8 cellular contexts compared by ENCODE assay signal in the genomic region with DNA sequence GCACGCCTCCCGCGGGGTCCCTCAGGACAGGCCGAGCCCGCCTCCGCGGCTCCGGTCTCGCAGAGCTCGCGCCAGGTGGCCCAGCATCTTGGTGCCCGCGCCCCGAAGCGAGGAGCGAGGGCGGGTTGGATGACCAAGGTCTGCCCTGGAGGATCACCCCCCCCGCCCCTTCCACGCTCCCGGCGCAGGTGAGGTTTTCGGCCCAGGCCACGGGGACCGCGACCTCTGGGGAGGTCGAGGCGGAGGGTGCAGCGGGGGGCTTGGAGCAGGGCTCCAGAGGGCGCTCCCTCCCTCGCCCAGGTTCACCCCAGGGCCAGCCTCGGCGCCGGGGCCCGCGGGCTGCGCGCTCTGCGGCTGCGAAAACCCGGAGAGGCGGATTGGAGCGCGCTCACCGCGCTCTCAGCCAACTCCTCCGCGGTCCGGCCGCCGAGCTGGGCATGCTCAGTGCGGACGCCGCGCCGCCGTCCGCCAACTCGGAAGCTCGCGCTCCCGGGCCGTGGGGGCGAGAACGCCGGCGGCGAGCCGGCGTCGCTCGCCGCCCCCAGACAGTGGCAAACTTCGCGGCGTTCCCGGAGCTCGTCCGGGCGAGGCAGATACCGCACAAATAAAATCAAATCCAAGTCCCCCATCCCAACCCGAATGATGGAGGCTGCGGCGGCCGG. TPM values are rescaled to one million over a fixed set of nuclear protein-coding genes. Genes with fewer than 3 reads are reported as not detected.
A peak's percentile ranks its signal among the peaks of the same experiment; 100 is the strongest.
DNase-seq lines count a peak whose midpoint lies in the region; ATAC-seq and TF ChIP-seq lines count a peak whose summit lies in the region.

TSS of gene MED12L (plus strand) at position 438 of the 662 bp plus-strand sequence. CDS start 1,263 bp downstream, outside the sequence.

- peak within 1 kb of the TSS; percentile 94 for H3K4me2 ChIP-seq in neural progenitor cell

- H3K9me3 ChIP-seq in NT2/D1 (ENCODE audit: insufficient read depth, low read length) (no peaks in the 10 kb centered on the region), gastroesophageal sphincter (no peaks in the 10 kb centered on the region), neural progenitor cell (ENCODE audit: low read depth) (no peaks in the 10 kb centered on the region), thyroid gland (no peaks in the 10 kb centered on the region)

- H3K27ac Mint-ChIP-seq in neural progenitor cell = peak within 1 kb of the TSS; percentile 57

- peaks cover 3% of the 10 kb centered on the region for H3K4me1 ChIP-seq in NT2/D1 (ENCODE audit: insufficient read depth, insufficient read length)
- peaks cover 0 to 27% (median 14%) of the 10 kb centered on the region in 3 donors for H3K4me1 ChIP-seq in gastroesophageal sphincter
- H3K4me1 ChIP-seq in neural progenitor cell = peaks cover 33% of the 10 kb centered on the region
- H3K4me1 ChIP-seq in thyroid gland = peaks cover 0 to 10% of the 10 kb centered on the region in 2 donors

- DNase-seq in COR-L47 (lab: John Stamatoyannopoulos, UW) = peak; percentile 93
- DNase-seq in GM20000 (ENCODE audit: low spot score) = peak; percentile 94
- DNase-seq in HS-5 (ENCODE audit: low read depth) = peak; percentile 16
- DNase-seq in NT2/D1 (ENCODE audit: low read depth, low spot score) = peak; percentile 77
- DNase-seq in activated naive CD4-positive, alpha-beta T cell treated with anti-CD3 and anti-CD28 coated beads, Interleukin-2, amount 50 U/mL, for 16 hours = peak; percentile 48
- DNase-seq in neural progenitor cell (ENCODE audit: low spot score) = peak; percentile 93
- DNase-seq in thyroid gland = peak; percentile 76

- H3K9me3 Mint-ChIP-seq in neural progenitor cell = no peaks in the 10 kb centered on the region

- H3K4me3 Mint-ChIP-seq in neural progenitor cell = peak within 1 kb of the TSS; percentile 96

- H3K36me3 Mint-ChIP-seq in neural progenitor cell = peaks cover 7% of the 10 kb centered on the region

- H3K36me3 ChIP-seq in NT2/D1 (ENCODE audit: insufficient read depth, insufficient read length, low read length) (no peaks in the 10 kb centered on the region), gastroesophageal sphincter (no peaks in the 10 kb centered on the region), neural progenitor cell (no peaks in the 10 kb centered on the region), thyroid gland (no peaks in the 10 kb centered on the region)

- H3K27me3 ChIP-seq in NT2/D1 (ENCODE audit: insufficient read depth, insufficient read length) (peaks cover 13% of the 10 kb centered on the region), gastroesophageal sphincter (peaks cover 27% of the 10 kb centered on the region), neural progenitor cell (peaks cover 15% of the 10 kb centered on the region), thyroid gland (no peaks in the 10 kb centered on the region)

- peak within 1 kb of the TSS; percentile 65 for H3K4me3 ChIP-seq in NT2/D1 (ENCODE audit: insufficient read length, low read depth)
- peak within 1 kb of the TSS; percentile 52 to 68 for H3K4me3 ChIP-seq in gastroesophageal sphincter
- H3K4me3 ChIP-seq in neural progenitor cell = peak within 1 kb of the TSS; percentile 85
- peak within 1 kb of the TSS; percentile 43 to 57 (median 47) for H3K4me3 ChIP-seq in thyroid gland (replicated peaks in 1 of 3)

- peak within 1 kb of the TSS; percentile 87 for H2AFZ ChIP-seq in neural progenitor cell (replicated peaks)

- intact Hi-C loops in thyroid gland (cut with DNase I) = no loop called here

- H3F3A ChIP-seq in neural progenitor cell (ENCODE audit: low read depth) = peaks cover 33% of the 10 kb centered on the region

- peaks cover 32% of the 10 kb centered on the region for H3K79me2 ChIP-seq in neural progenitor cell (ENCODE audit: low read depth)

- peak; percentile 77 for ATAC-seq in gastroesophageal sphincter

- peaks cover 4% of the 10 kb centered on the region for H3K27me3 Mint-ChIP-seq in neural progenitor cell (ENCODE audit: insufficient read depth, low read depth)

- peaks cover 27% of the 10 kb centered on the region for H4K20me1 ChIP-seq in neural progenitor cell (ENCODE audit: low read depth)

- H3K9ac ChIP-seq in NT2/D1 (ENCODE audit: insufficient read length, low read depth) (peak within 1 kb of the TSS; percentile 89), neural progenitor cell (no peak within 1 kb of the TSS)

- H3K27ac ChIP-seq in gastroesophageal sphincter (peak within 1 kb of the TSS in 3 of 4 donors; percentile 52 to 71 (median 65)), neural progenitor cell (no peak within 1 kb of the TSS), thyroid gland (peak within 1 kb of the TSS in 1 of 3 donors; percentile 15)

- WGBS in gastroesophageal sphincter (ENCODE audit: low coverage in 1 of 2), 2 donors = no CpG with 5 or more reads among the region's 84 CpGs
- 8% methylated on average over 5 of the region's 84 CpGs; no CpG with 5 or more reads in 1 of the 2 donors for WGBS in thyroid gland, 2 donors

- peaks cover 40% of the 10 kb centered on the region for H3K4me1 Mint-ChIP-seq in neural progenitor cell

- no peak for TF ChIP-seq EP300 in gastroesophageal sphincter (IDR thresholded peaks at IDR 0.05)

- TF ChIP-seq CTCF in GM20000 (IDR thresholded peaks at IDR 0.05; ENCODE audit: extremely low read depth, missing control alignments) (no peak), gastroesophageal sphincter (IDR thresholded peaks at IDR 0.05) (peak in 1 of 4 experiments; percentile 39), neural progenitor cell (IDR thresholded peaks at IDR 0.05) (peak; percentile 41), thyroid gland (IDR thresholded peaks at IDR 0.05) (peak in 1 of 6 experiments; percentile 11)

- TF ChIP-seq POLR2A in gastroesophageal sphincter (IDR thresholded peaks at IDR 0.05) (no peak), thyroid gland (IDR thresholded peaks at IDR 0.05) (peak in 1 of 2 donors; percentile 32)

RNA-seq across cellular contexts. Expression of gene MED12L, which starts in this region (rescaled TPM):
- under 1 TPM; 0.12 to 0.77 (median 0.21) TPM for total RNA-seq in gastroesophageal sphincter
- total RNA-seq in neural progenitor cell (ENCODE audit: low replicate concordance) = 14.2 and 16.5 TPM in 2 replicates
- total RNA-seq in thyroid gland = 10 to 100 TPM in 1 of 4 donors, 1 to 10 TPM in 3; 1.6 to 23.7 (median 4.0) TPM

Comparison
In these comparisons a context has a peak if more than half of its experiments do, and no peak if none do; other contexts are left out.
1. Peak in ATAC-seq, H3K4me3 ChIP-seq and H3K27ac ChIP-seq in gastroesophageal sphincter; RNA of the gene not detected or under 1 TPM.
2. DNase-seq: peak in every context shown above with its lines; median percentile 94 in GM20000; 93 in COR-L47; 93 in neural progenitor cell; 77 in NT2/D1; 76 in thyroid gland; 48 in activated naive CD4-positive, alpha-beta T cell treated with anti-CD3 and anti-CD28 coated beads, Interleukin-2, amount 50 U/mL, for 16 hours; 16 in HS-5.